In the genomic region with DNA sequence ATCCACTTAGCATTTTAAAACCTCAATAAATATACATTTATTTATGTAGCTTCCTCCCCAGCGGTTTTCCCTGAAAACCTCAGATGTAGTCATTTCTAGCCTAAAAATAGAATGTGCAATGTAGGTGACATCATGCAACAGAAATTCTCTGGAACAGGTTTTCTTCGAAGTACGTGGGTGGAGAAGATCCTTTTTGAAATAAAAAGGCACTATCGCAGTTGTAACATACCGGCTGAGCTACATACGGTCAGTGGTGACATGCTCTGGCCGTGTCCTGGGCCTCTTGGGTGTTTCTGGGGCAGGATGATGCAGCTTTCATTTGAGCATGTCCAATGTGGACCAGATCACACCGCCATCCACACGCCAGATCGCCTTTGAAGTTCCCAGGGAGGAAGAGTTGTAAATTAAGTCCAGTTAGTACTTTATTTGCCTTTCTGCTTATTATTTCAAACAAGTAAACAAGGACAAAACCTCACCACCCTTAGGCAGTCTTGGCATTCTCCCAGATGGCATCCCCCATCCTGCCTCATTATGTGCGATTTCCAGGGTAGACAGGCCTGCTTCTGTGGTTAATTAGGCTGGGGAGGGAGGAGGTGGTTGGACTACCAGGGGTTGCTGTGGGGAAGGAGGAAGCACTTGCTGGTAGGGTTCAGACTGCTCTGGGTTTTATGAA, we compare ENCODE assay signal across 1 cellular context.
TF ChIP-seq lines count a peak whose summit lies in the region.

No MANE protein-coding gene starts in this region.

TF ChIP-seq in K562, 482 proteins besides CTCF, POLR2A, EP300 and RAD21 (continued from another document and continues in another):
- TF ChIP-seq ETV5 (CRISPR knock-in tag; IDR thresholded peaks at IDR 0.05; ENCODE audit: low read depth) (peak; percentile 63), CXXC5 (CRISPR knock-in tag; IDR thresholded peaks at IDR 0.05) (no peak), SOX6 (IDR thresholded peaks at IDR 0.05) (0 out of 2 replicates have a peak, but pooled peaks have one; percentile 37), RBM22 (IDR thresholded peaks at IDR 0.05; ENCODE audit: low read depth, low read length, poor library complexity, severe bottlenecking) (no peak), MED1 (CRISPR knock-in tag; IDR thresholded peaks at IDR 0.05; ENCODE audit: borderline replicate concordance) (no peak), TAF9B (IDR thresholded peaks at IDR 0.05; ENCODE audit: partially characterized antibody) (peak; percentile 25), BRD4 (IDR thresholded peaks at IDR 0.05) (no peak), ZKSCAN3 (CRISPR knock-in tag; IDR thresholded peaks at IDR 0.05) (no peak), NONO (IDR thresholded peaks at IDR 0.05; ENCODE audit: low read depth in 2 of 2, low read length in 1 of 2) (no peak), ARNT (IDR thresholded peaks at IDR 0.05) (no peak), TCF3 (CRISPR knock-in tag; IDR thresholded peaks at IDR 0.05) (peak; percentile 83), RCOR1 (IDR thresholded peaks at IDR 0.05; ENCODE audit: borderline replicate concordance in 1 of 2, low read depth in 2 of 2, low read length in 2 of 2) (peak in 1 of 2 experiments; percentile 58; a peak in 1 of 4 replicates), KLF10 (CRISPR knock-in tag; IDR thresholded peaks at IDR 0.05) (no peak), SAP30 (IDR thresholded peaks at IDR 0.05; ENCODE audit: borderline replicate concordance, insufficient read depth, low read depth, low read length, poor library complexity, severe bottlenecking) (no peak), TBL1XR1 (IDR thresholded peaks at IDR 0.05; ENCODE audit: low read length in 2 of 2) (peak in 1 of 2 experiments; percentile 55; a peak in 2 of 4 replicates), JUNB (CRISPR knock-in tag; conservative IDR thresholded peaks at IDR 0.05) (no peak), HNRNPL (IDR thresholded peaks at IDR 0.05; ENCODE audit: low read depth, low read length) (no peak), SMARCE1 (IDR thresholded peaks at IDR 0.05) (peak; percentile 64), RBBP5 (IDR thresholded peaks at IDR 0.05; ENCODE audit: borderline replicate concordance, insufficient read depth, low read length, poor library complexity, severe bottlenecking) (no peak), NBN (IDR thresholded peaks at IDR 0.05; ENCODE audit: low read depth) (0 out of 2 replicates have a peak, but pooled peaks have one; percentile 43), ASH1L (IDR thresholded peaks at IDR 0.05; ENCODE audit: borderline replicate concordance, low read depth, partially characterized antibody) (no peak), PPARD (CRISPR knock-in tag; IDR thresholded peaks at IDR 0.05) (no peak), BACH1 (tag; IDR thresholded peaks at IDR 0.05) (no peak), HNRNPK (IDR thresholded peaks at IDR 0.05; ENCODE audit: low read depth, low read length, poor library complexity, severe bottlenecking) (no peak), JUND (IDR thresholded peaks at IDR 0.05; ENCODE audit: borderline replicate concordance, low read depth, low read length) (peak; percentile 94), JUND (tag; IDR thresholded peaks at IDR 0.05; ENCODE audit: borderline replicate concordance, low read depth, low read length) (peak; percentile 87; the same call in 1 of the 3 replicates), POLR2AphosphoS2 (IDR thresholded peaks at IDR 0.05; ENCODE audit: low read length) (no peak), USF1 (CRISPR knock-in tag; IDR thresholded peaks at IDR 0.05) (no peak), E2F8 (IDR thresholded peaks at IDR 0.05; ENCODE audit: low read depth, partially characterized antibody) (no peak), MEF2A (IDR thresholded peaks at IDR 0.05; ENCODE audit: control insufficient read depth, low read depth, low read length) (peak; percentile 97), RNF2 (IDR thresholded peaks at IDR 0.05) (0 out of 2 replicates have a peak, but pooled peaks have one; percentile 17), HMG20A (CRISPR knock-in tag; conservative IDR thresholded peaks at IDR 0.05) (no peak), ZNF449 (CRISPR knock-in tag; IDR thresholded peaks at IDR 0.05) (no peak), SRSF9 (IDR thresholded peaks at IDR 0.05; ENCODE audit: borderline replicate concordance, low read depth, low read length) (no peak), POLR2AphosphoS5 (IDR thresholded peaks at IDR 0.05; ENCODE audit: control insufficient read depth, insufficient read depth, low read depth, low read length) (peak; percentile 23; the same call in 1 of the 2 replicates), RB1 (IDR thresholded peaks at IDR 0.05; ENCODE audit: low read depth) (no peak), NELFE (IDR thresholded peaks at IDR 0.05; ENCODE audit: insufficient read depth, insufficient read length) (no peak), NFE2 (IDR thresholded peaks at IDR 0.05; ENCODE audit: low read depth) (no peak; the same call in 1 of the 2 replicates), DPF2 (IDR thresholded peaks at IDR 0.05) (peak; percentile 70; the same call in 1 of the 2 replicates), L3MBTL2 (IDR thresholded peaks at IDR 0.05) (peak; percentile 65), ZKSCAN8 (CRISPR knock-in tag; IDR thresholded peaks at IDR 0.05) (no peak), MAFK (IDR thresholded peaks at IDR 0.05; ENCODE audit: low read length) (0 out of 2 replicates have a peak, but pooled peaks have one; percentile 8), BRCA1 (IDR thresholded peaks at IDR 0.05) (no peak), BRCA1 (CRISPR knock-in tag; IDR thresholded peaks at IDR 0.05) (no peak), MYNN (IDR thresholded peaks at IDR 0.05) (no peak), MYNN (CRISPR knock-in tag; IDR thresholded peaks at IDR 0.05) (no peak), ARID1B (IDR thresholded peaks at IDR 0.05) (peak; percentile 71)
- TF ChIP-seq, protein P1, sequence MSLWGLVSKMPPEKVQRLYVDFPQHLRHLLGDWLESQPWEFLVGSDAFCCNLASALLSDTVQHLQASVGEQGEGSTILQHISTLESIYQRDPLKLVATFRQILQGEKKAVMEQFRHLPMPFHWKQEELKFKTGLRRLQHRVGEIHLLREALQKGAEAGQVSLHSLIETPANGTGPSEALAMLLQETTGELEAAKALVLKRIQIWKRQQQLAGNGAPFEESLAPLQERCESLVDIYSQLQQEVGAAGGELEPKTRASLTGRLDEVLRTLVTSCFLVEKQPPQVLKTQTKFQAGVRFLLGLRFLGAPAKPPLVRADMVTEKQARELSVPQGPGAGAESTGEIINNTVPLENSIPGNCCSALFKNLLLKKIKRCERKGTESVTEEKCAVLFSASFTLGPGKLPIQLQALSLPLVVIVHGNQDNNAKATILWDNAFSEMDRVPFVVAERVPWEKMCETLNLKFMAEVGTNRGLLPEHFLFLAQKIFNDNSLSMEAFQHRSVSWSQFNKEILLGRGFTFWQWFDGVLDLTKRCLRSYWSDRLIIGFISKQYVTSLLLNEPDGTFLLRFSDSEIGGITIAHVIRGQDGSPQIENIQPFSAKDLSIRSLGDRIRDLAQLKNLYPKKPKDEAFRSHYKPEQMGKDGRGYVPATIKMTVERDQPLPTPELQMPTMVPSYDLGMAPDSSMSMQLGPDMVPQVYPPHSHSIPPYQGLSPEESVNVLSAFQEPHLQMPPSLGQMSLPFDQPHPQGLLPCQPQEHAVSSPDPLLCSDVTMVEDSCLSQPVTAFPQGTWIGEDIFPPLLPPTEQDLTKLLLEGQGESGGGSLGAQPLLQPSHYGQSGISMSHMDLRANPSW (CRISPR knock-in tag; IDR thresholded peaks at IDR 0.05), result no peak
- TF ChIP-seq, protein P2, sequence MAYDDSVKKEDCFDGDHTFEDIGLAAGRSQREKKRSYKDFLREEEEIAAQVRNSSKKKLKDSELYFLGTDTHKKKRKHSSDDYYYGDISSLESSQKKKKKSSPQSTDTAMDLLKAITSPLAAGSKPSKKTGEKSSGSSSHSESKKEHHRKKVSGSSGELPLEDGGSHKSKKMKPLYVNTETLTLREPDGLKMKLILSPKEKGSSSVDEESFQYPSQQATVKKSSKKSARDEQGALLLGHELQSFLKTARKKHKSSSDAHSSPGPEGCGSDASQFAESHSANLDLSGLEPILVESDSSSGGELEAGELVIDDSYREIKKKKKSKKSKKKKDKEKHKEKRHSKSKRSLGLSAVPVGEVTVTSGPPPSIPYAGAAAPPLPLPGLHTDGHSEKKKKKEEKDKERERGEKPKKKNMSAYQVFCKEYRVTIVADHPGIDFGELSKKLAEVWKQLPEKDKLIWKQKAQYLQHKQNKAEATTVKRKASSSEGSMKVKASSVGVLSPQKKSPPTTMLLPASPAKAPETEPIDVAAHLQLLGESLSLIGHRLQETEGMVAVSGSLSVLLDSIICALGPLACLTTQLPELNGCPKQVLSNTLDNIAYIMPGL (CRISPR knock-in tag; IDR thresholded peaks at IDR 0.05), result no peak
- TF ChIP-seq, protein P3, sequence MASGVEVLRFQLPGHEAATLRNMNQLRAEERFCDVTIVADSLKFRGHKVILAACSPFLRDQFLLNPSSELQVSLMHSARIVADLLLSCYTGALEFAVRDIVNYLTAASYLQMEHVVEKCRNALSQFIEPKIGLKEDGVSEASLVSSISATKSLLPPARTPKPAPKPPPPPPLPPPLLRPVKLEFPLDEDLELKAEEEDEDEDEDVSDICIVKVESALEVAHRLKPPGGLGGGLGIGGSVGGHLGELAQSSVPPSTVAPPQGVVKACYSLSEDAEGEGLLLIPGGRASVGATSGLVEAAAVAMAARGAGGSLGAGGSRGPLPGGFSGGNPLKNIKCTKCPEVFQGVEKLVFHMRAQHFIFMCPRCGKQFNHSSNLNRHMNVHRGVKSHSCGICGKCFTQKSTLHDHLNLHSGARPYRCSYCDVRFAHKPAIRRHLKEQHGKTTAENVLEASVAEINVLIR (CRISPR knock-in tag; IDR thresholded peaks at IDR 0.05), result no peak
- TF ChIP-seq, protein P4, sequence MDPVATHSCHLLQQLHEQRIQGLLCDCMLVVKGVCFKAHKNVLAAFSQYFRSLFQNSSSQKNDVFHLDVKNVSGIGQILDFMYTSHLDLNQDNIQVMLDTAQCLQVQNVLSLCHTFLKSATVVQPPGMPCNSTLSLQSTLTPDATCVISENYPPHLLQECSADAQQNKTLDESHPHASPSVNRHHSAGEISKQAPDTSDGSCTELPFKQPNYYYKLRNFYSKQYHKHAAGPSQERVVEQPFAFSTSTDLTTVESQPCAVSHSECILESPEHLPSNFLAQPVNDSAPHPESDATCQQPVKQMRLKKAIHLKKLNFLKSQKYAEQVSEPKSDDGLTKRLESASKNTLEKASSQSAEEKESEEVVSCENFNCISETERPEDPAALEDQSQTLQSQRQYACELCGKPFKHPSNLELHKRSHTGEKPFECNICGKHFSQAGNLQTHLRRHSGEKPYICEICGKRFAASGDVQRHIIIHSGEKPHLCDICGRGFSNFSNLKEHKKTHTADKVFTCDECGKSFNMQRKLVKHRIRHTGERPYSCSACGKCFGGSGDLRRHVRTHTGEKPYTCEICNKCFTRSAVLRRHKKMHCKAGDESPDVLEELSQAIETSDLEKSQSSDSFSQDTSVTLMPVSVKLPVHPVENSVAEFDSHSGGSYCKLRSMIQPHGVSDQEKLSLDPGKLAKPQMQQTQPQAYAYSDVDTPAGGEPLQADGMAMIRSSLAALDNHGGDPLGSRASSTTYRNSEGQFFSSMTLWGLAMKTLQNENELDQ (CRISPR knock-in tag; IDR thresholded peaks at IDR 0.05; ENCODE audit: borderline replicate concordance), result no peak
